ENCODE assay signal across 8 cellular contexts in the genomic region with DNA sequence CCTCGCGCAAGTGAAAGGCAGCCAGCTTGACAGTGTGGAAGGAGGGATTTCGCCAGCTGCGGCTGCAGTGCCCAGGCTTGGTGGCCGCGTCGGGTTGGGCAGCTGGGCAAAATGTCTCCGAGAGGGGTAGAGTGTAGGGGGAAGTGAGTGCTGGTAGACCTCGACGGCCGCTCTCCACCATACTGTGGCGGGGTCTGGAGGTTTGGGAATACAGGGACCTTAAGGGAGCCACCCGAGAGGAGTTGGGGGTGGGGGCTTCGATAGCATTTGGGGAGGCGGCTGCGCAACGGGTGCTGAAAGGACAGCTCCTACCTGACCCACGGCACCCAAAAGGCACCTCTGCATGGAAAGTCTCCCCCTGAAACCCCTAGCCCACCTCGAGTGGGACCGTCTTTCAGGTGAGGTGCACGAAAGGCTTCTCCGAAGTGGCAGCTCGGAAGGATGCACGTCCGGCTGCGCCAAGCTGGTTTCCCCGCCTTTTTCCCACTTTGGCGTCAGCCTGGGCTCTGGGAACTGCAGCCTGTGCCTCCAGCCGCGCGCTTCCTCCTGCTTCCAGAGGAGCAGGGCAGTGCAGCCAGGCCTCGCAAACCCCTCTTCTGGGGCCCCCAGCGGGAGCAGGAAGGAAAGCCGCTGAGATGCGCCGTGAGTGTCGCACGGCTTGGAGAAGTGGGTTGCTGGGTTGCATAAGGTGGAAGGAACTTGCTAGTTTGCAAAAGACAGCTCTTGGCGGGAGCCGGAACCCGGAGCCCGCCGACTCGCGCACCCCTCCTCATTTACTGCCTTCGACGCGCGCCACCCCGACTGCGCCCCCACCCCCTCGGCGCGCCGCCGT. TPM values are rescaled to one million over a fixed set of nuclear protein-coding genes. Genes with fewer than 3 reads are reported as not detected.
DNase-seq lines count a peak whose midpoint lies in the region; ATAC-seq and TF ChIP-seq lines count a peak whose summit lies in the region.

No MANE protein-coding gene starts in this region.

- H3K27ac Mint-ChIP-seq in activated naive CD4-positive, alpha-beta T cell treated with anti-CD3 and anti-CD28 coated beads, Interleukin-2, amount 50 U/mL, for 72 hours: peak overlapping the region; percentile 17 to 94

- H3K27ac ChIP-seq in uterus: peak overlapping the region; percentile 100

- no peaks in the 10 kb centered on the region for H3K27me3 ChIP-seq in uterus

- peaks cover 3 to 10% of the 10 kb centered on the region in 2 donors for H3K4me1 ChIP-seq in uterus

- no peaks in the 10 kb centered on the region for H3K9me3 Mint-ChIP-seq in activated naive CD4-positive, alpha-beta T cell treated with anti-CD3 and anti-CD28 coated beads, Interleukin-2, amount 50 U/mL, for 72 hours

- TF ChIP-seq POLR2A in uterus (IDR thresholded peaks at IDR 0.05): no peak

- intact Hi-C loops in Right ventricle myocardium inferior (cut with DNase I): no loop called here
- intact Hi-C loops in uterus (cut with DNase I; ENCODE audit: low total_unique reads): no loop called here

- H3K36me3 ChIP-seq in uterus: no peaks in the 10 kb centered on the region

- peaks cover 39 to 45% of the 10 kb centered on the region in 2 donors for H3K36me3 Mint-ChIP-seq in activated naive CD4-positive, alpha-beta T cell treated with anti-CD3 and anti-CD28 coated beads, Interleukin-2, amount 50 U/mL, for 72 hours

- TF ChIP-seq CTCF in omental fat pad (IDR thresholded peaks at IDR 0.05): no peak
- TF ChIP-seq CTCF in uterus (IDR thresholded peaks at IDR 0.05): no peak

- no peaks in the 10 kb centered on the region for H3K9me3 ChIP-seq in uterus

- ATAC-seq in GM19324 (IDR thresholded peaks at IDR 0.05; ENCODE audit: low FRiP score, unreplicated experiment): peak; percentile 2
- ATAC-seq in activated naive CD4-positive, alpha-beta T cell treated with anti-CD3 and anti-CD28 coated beads, Interleukin-2, amount 50 U/mL, for 72 hours: peak; percentile 23 to 29
- peak; percentile 29 for ATAC-seq in Right ventricle myocardium inferior
- ATAC-seq in omental fat pad (ENCODE audit: low FRiP score): peak; percentile 43

- peak overlapping the region; percentile 84 to 100 for H3K4me3 ChIP-seq in uterus

- DNase-seq in CD1c-positive myeloid dendritic cell (ENCODE audit: extremely low spot score): peak; percentile 91
- DNase-seq in HT-29 (ENCODE audit: low spot score): peak; percentile 81
- DNase-seq in activated naive CD4-positive, alpha-beta T cell treated with anti-CD3 and anti-CD28 coated beads, Interleukin-2, amount 50 U/mL, for 72 hours (ENCODE audit: low spot score in 2 of 2): peak; percentile 39 to 75
- peak; percentile 84 for DNase-seq in Right ventricle myocardium inferior (ENCODE audit: missing footprints)
- DNase-seq in omental fat pad (ENCODE audit: low spot score): no peak
- DNase-seq in uterus: peak; percentile 29 to 43

TF ChIP-seq in PFSK-1, 5 proteins besides CTCF, POLR2A, EP300 and RAD21:
- TF ChIP-seq POLR2AphosphoS5 (IDR thresholded peaks at IDR 0.05; ENCODE audit: low read depth, low read length) (peak; percentile 54), FOXP2 (optimal IDR thresholded peaks at IDR 0.05; ENCODE audit: borderline replicate concordance, extremely low read depth, extremely low read length, insufficient read depth) (no peak), SIN3A (IDR thresholded peaks at IDR 0.05; ENCODE audit: borderline replicate concordance, insufficient read depth, low read length) (no peak), TAF1 (IDR thresholded peaks at IDR 0.05; ENCODE audit: borderline replicate concordance, insufficient read depth, low read length) (peak; percentile 21; the same call in 1 of the 2 replicates)
- TF ChIP-seq, protein P1, sequence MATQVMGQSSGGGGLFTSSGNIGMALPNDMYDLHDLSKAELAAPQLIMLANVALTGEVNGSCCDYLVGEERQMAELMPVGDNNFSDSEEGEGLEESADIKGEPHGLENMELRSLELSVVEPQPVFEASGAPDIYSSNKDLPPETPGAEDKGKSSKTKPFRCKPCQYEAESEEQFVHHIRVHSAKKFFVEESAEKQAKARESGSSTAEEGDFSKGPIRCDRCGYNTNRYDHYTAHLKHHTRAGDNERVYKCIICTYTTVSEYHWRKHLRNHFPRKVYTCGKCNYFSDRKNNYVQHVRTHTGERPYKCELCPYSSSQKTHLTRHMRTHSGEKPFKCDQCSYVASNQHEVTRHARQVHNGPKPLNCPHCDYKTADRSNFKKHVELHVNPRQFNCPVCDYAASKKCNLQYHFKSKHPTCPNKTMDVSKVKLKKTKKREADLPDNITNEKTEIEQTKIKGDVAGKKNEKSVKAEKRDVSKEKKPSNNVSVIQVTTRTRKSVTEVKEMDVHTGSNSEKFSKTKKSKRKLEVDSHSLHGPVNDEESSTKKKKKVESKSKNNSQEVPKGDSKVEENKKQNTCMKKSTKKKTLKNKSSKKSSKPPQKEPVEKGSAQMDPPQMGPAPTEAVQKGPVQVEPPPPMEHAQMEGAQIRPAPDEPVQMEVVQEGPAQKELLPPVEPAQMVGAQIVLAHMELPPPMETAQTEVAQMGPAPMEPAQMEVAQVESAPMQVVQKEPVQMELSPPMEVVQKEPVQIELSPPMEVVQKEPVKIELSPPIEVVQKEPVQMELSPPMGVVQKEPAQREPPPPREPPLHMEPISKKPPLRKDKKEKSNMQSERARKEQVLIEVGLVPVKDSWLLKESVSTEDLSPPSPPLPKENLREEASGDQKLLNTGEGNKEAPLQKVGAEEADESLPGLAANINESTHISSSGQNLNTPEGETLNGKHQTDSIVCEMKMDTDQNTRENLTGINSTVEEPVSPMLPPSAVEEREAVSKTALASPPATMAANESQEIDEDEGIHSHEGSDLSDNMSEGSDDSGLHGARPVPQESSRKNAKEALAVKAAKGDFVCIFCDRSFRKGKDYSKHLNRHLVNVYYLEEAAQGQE (IDR thresholded peaks at IDR 0.05; ENCODE audit: insufficient read depth in 1 of 2, low read depth in 2 of 2, low read length in 2 of 2): peak; percentile 77 to 86

RNA-seq across cellular contexts. Expression of a gene that starts 0.5 kb away (rescaled TPM):
- total RNA-seq in HT-29 (2014; rRNA removed; shearing (Covaris generic)): 449 and 531 TPM in 2 replicates
- 740 TPM for polyA plus RNA-seq in PFSK-1 (2012; ENCODE audit: insufficient read length, low read depth)
- 100 to 1,000 TPM; 649 to 992 TPM for total RNA-seq in activated naive CD4-positive, alpha-beta T cell treated with anti-CD3 and anti-CD28 coated beads, Interleukin-2, amount 50 U/mL, for 72 hours
- total RNA-seq in Right ventricle myocardium inferior: 150 TPM
- 100 to 1,000 TPM; 108 to 161 (median 121) TPM for total RNA-seq in omental fat pad
- 100 to 1,000 TPM in 3 of 4 donors, 10 to 100 TPM in 1; 46.1 to 489 (median 201) TPM for total RNA-seq in uterus

RNA-seq across cellular contexts. Expression of a gene that starts 39.6 kb away (rescaled TPM):
- 36.0 and 43.9 TPM in 2 replicates for total RNA-seq in HT-29 (2014; rRNA removed; shearing (Covaris generic))
- 26.5 TPM for polyA plus RNA-seq in PFSK-1 (2012; ENCODE audit: insufficient read length, low read depth)
- total RNA-seq in activated naive CD4-positive, alpha-beta T cell treated with anti-CD3 and anti-CD28 coated beads, Interleukin-2, amount 50 U/mL, for 72 hours: 10 to 100 TPM; 44.1 to 49.2 TPM
- 25.7 TPM for total RNA-seq in Right ventricle myocardium inferior
- total RNA-seq in omental fat pad: 100 to 1,000 TPM in 1 of 4 donors, 10 to 100 TPM in 3; 44.9 to 117 (median 82.8) TPM
- total RNA-seq in uterus: 10 to 100 TPM in 3 of 4 donors, 1 to 10 TPM in 1; 7.1 to 42.6 (median 26.6) TPM

RNA-seq across cellular contexts. Expression of a gene that starts 57.8 kb away (rescaled TPM):
- total RNA-seq in HT-29 (2014; rRNA removed; shearing (Covaris generic)): 72.6 and 79.8 TPM in 2 replicates
- 23.2 TPM for polyA plus RNA-seq in PFSK-1 (2012; ENCODE audit: insufficient read length, low read depth)
- total RNA-seq in activated naive CD4-positive, alpha-beta T cell treated with anti-CD3 and anti-CD28 coated beads, Interleukin-2, amount 50 U/mL, for 72 hours: 100 to 1,000 TPM; 154 to 197 TPM
- total RNA-seq in Right ventricle myocardium inferior: 6.9 TPM
- total RNA-seq in omental fat pad: 10 to 100 TPM; 11.4 to 46.1 (median 28.1) TPM
- 10 to 100 TPM; 10.8 to 51.8 (median 14.6) TPM for total RNA-seq in uterus
